Comparison of ENCODE assay signal across 1 cellular context in genomic region chrX:70494441-70494840, GRCh38.
TF ChIP-seq lines count a peak whose summit lies in the region.

No MANE protein-coding gene starts in this region.

TF ChIP-seq in H1, 55 proteins besides CTCF, POLR2A, EP300 and RAD21 (continued from another document):
- TF ChIP-seq RNF2 (IDR thresholded peaks at IDR 0.05; ENCODE audit: borderline replicate concordance, low read depth, low read length, missing control alignments, poor library complexity, severe bottlenecking) = no peak
